Comparison of ENCODE assay signal across 22 cellular contexts in the genomic region with DNA sequence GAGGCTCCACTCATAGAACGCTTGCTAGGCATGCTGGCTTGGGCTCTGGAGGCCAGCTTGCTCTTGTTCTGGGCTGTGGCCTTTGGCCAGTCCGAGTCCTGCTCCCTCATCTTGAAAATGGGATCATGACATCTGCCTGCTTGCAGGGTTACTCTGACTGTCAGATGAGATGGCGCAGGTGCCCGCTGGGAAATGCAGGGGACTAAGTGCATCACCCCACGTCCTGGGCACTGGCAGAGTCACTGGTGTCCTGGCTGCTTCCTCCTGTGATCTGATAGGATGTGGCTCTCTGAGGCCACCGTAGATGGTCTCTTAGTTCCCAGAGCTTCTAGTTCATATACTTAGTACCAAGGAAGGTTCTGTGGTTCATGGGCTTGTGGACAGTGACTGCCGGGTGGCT. TPM values are rescaled to one million over a fixed set of nuclear protein-coding genes. Genes with fewer than 3 reads are reported as not detected.
A peak's percentile ranks its signal among the peaks of the same experiment; 100 is the strongest.
DNase-seq lines count a peak whose midpoint lies in the region; ATAC-seq and TF ChIP-seq lines count a peak whose summit lies in the region.
"Had no signal": no experiment of that assay in that cellular context is flagged by ENCODE, and none has a peak within 500 bp of the region (broad histone marks: within the 10 kb centered on the region; RNA-seq: fewer than 3 reads in every experiment).

No MANE protein-coding gene starts in this region.

- H3K9me3 ChIP-seq in lower lobe of right lung (no peaks in the 10 kb centered on the region), suprapubic skin (no peaks in the 10 kb centered on the region)
- H3K9me3 ChIP-seq: A549 had no signal

- TF ChIP-seq CTCF in brain (conservative IDR thresholded peaks at IDR 0.05) (no peak), lower lobe of right lung (IDR thresholded peaks at IDR 0.05) (no peak), suprapubic skin (IDR thresholded peaks at IDR 0.05) (no peak)

- peaks cover 11% of the 10 kb centered on the region for H3K27me3 Mint-ChIP-seq in brain
- H3K27me3 Mint-ChIP-seq in activated CD4-positive, alpha-beta T cell treated with anti-CD3 and anti-CD28 coated beads, Interleukin-2, amount 10 ng/mL, durations not matched to agents 24 days and 14 days = no peaks in the 10 kb centered on the region
- H3K27me3 Mint-ChIP-seq: CD8-positive, alpha-beta memory T cell had no signal

- peaks cover 0 to 6% (median 3%) of the 10 kb centered on the region in 5 experiments for H3K9me3 Mint-ChIP-seq in brain
- no peaks in the 10 kb centered on the region for H3K9me3 Mint-ChIP-seq in activated CD4-positive, alpha-beta T cell treated with anti-CD3 and anti-CD28 coated beads, Interleukin-2, amount 10 ng/mL, durations not matched to agents 24 days and 14 days

- no peak for TF ChIP-seq POLR2A in suprapubic skin (IDR thresholded peaks at IDR 0.05)

- H3K27ac Mint-ChIP-seq in brain = peak overlapping the region in 3 of 5 experiments; percentile 27 to 63 (median 58)
- H3K27ac Mint-ChIP-seq in activated CD4-positive, alpha-beta T cell treated with anti-CD3 and anti-CD28 coated beads, Interleukin-2, amount 10 ng/mL, durations not matched to agents 24 days and 14 days = no peak overlapping the region

- peaks cover 50% of the 10 kb centered on the region for H3K4me1 Mint-ChIP-seq in brain
- H3K4me1 Mint-ChIP-seq in activated CD4-positive, alpha-beta T cell treated with anti-CD3 and anti-CD28 coated beads, Interleukin-2, amount 10 ng/mL, durations not matched to agents 24 days and 14 days = peaks cover 2% of the 10 kb centered on the region
- H3K4me1 Mint-ChIP-seq: CD8-positive, alpha-beta memory T cell had no signal

- H3K27ac ChIP-seq in lower lobe of right lung (no peak overlapping the region), suprapubic skin (no peak overlapping the region)
- H3K27ac ChIP-seq: A549, HL-60 had no signal

- peak; percentile 42 for DNase-seq in activated effector memory CD4-positive, alpha-beta T cell treated with anti-CD3 and anti-CD28 coated beads, Interleukin-2, amount 50 U/mL, for 16 hours
- no peak for DNase-seq in activated effector memory CD4-positive, alpha-beta T cell treated with Interleukin-2 at 50 U/mL for 16 hours
- DNase-seq in lower lobe of right lung (peak; percentile 24), suprapubic skin (ENCODE audit: low spot score in 2 of 2) (peak; percentile 45 to 61), COLO668 (lab: John Stamatoyannopoulos, UW; ENCODE audit: unreplicated experiment) (no peak), DMS 273 treated with DMSO at 0.1 percent for 48 hours (lab: John Stamatoyannopoulos, UW) (no peak)
- DNase-seq in activated CD4-positive, alpha-beta T cell treated with anti-CD3 and anti-CD28 coated beads, Interleukin-2, amount 10 ng/mL, durations not matched to agents 24 days and 14 days = no peak
- DNase-seq: CD8-positive, alpha-beta memory T cell; DMS79 treated with DMSO at 0.1 percent for 48 hours; IMR-90; NCI-H1048; NCI-H1436; NCI-H1930; NCI-H345; NCI-H524 treated with DMSO at 0.1 percent for 48 hours; SHP77 treated with DMSO at 0.1 percent for 48 hours had no signal

- 89% methylated on average over 6 of the region's 7 CpGs for WGBS in suprapubic skin

- H3K4me3 ChIP-seq in lower lobe of right lung (no peak overlapping the region), suprapubic skin (no peak overlapping the region)
- H3K4me3 ChIP-seq: A549 had no signal

- H3K27me3 ChIP-seq in lower lobe of right lung (ENCODE audit: low read depth) (no peaks in the 10 kb centered on the region), suprapubic skin (no peaks in the 10 kb centered on the region)

- intact Hi-C loops in lower lobe of right lung (cut with DNase I) = no loop called here
- intact Hi-C loops in activated CD4-positive, alpha-beta T cell treated with anti-CD3 and anti-CD28 coated beads, Interleukin-2, amount 10 ng/mL, durations not matched to agents 24 days and 14 days (cut with micrococcal nuclease) = no loop called here

- ATAC-seq in lower lobe of right lung = no peak
- ATAC-seq: A549 had no signal

- H3K4me3 Mint-ChIP-seq in brain = peak overlapping the region in 1 of 5 experiments; percentile 39
- no peak overlapping the region for H3K4me3 Mint-ChIP-seq in activated CD4-positive, alpha-beta T cell treated with anti-CD3 and anti-CD28 coated beads, Interleukin-2, amount 10 ng/mL, durations not matched to agents 24 days and 14 days
- H3K4me3 Mint-ChIP-seq: CD8-positive, alpha-beta memory T cell had no signal

- H3K36me3 Mint-ChIP-seq in brain = peaks cover 5% of the 10 kb centered on the region
- no peaks in the 10 kb centered on the region for H3K36me3 Mint-ChIP-seq in activated CD4-positive, alpha-beta T cell treated with anti-CD3 and anti-CD28 coated beads, Interleukin-2, amount 10 ng/mL, durations not matched to agents 24 days and 14 days (ENCODE audit: low read depth)
- H3K36me3 Mint-ChIP-seq: CD8-positive, alpha-beta memory T cell had no signal

- H3K4me1 ChIP-seq in lower lobe of right lung (no peaks in the 10 kb centered on the region), suprapubic skin (peaks cover 19% of the 10 kb centered on the region)

- TF ChIP-seq EP300 in suprapubic skin (IDR thresholded peaks at IDR 0.05) = no peak

- H3K36me3 ChIP-seq in lower lobe of right lung = no peaks in the 10 kb centered on the region
- H3K36me3 ChIP-seq in suprapubic skin = no peaks in the 10 kb centered on the region

RNA-seq across cellular contexts. Expression of a gene that starts 18.5 kb away (rescaled TPM):
- 20.2 TPM for polyA plus RNA-seq in brain (ENCODE audit: insufficient read depth, low read depth, low replicate concordance)
- total RNA-seq in lower lobe of right lung = 24.6 TPM
- 10 to 100 TPM; 10.1 to 31.6 (median 15.1) TPM for total RNA-seq in suprapubic skin
- 35.6 and 36.5 TPM in 2 replicates for total RNA-seq in activated CD4-positive, alpha-beta T cell treated with anti-CD3 and anti-CD28 coated beads, Interleukin-2, amount 10 ng/mL, durations not matched to agents 24 days and 14 days
- total RNA-seq: HT1080, IMR-90, MCF 10A had no signal
- polyA plus RNA-seq: BJ, IMR-90 had no signal

Comparison
In these comparisons a context has a peak if more than half of its experiments do, and no peak if none do; other contexts are left out.
1. DNase-seq: peak in activated effector memory CD4-positive, alpha-beta T cell treated with anti-CD3 and anti-CD28 coated beads, Interleukin-2, amount 50 U/mL, for 16 hours (single experiment), lower lobe of right lung (single experiment) and suprapubic skin (2 of 2); none in activated effector memory CD4-positive, alpha-beta T cell treated with Interleukin-2 at 50 U/mL for 16 hours (single experiment), COLO668 (single experiment), DMS 273 treated with DMSO at 0.1 percent for 48 hours (single experiment) and activated CD4-positive, alpha-beta T cell treated with anti-CD3 and anti-CD28 coated beads, Interleukin-2, amount 10 ng/mL, durations not matched to agents 24 days and 14 days (single experiment).